9 cellular contexts compared by ENCODE assay signal in the genomic region with DNA sequence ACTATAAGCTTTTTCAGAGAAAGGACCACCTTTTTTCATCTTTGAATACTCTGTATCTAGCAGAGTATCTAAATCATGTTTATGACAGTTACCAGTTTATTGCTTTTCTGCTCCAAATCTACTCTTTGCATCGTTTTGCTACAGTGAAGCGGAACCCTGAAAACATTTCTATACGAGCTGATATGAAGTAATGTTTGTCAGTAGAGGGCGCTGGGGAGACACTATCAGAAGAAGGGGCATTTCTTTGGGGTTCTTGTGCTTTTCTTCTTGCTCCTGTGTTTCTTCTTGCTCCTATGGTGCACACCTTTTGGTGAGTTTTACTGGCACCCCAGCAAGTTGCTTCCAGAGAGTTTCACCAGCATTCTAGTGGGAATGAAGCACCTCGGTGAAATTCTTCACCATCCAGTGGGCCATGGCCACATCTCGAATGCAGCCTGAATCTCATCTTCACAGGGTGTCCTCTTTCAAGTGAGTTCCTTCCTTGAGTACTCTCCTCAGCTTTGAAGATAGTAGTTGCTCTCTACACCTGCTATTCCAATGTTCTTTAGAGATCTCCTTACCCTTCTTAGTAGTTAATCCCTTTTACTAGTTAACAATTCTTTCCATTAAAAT.
DNase-seq lines count a peak whose midpoint lies in the region; ATAC-seq and TF ChIP-seq lines count a peak whose summit lies in the region.
"Had no signal": no experiment of that assay in that cellular context is flagged by ENCODE, and none has a peak within 500 bp of the region (broad histone marks: within the 10 kb centered on the region; RNA-seq: fewer than 3 reads in every experiment).

No MANE protein-coding gene starts in this region.

- no peaks in the 10 kb centered on the region for H3K9me3 Mint-ChIP-seq in CD4-positive, alpha-beta T cell
- H3K9me3 Mint-ChIP-seq: T-cell had no signal

- H3K4me1 Mint-ChIP-seq in CD4-positive, alpha-beta T cell (ENCODE audit: low read depth), result peaks cover 10% of the 10 kb centered on the region

- POLR2A ChIA-PET in CD4-positive, alpha-beta T cell (lab: Charles Lee), result no interaction called here

- no peak overlapping the region for H3K27ac Mint-ChIP-seq in CD4-positive, alpha-beta T cell
- H3K27ac Mint-ChIP-seq: T-cell had no signal

- H3K9me3 ChIP-seq in CD4-positive, alpha-beta T cell (ENCODE audit: control insufficient read depth, low read length), result no peaks in the 10 kb centered on the region
- H3K9me3 ChIP-seq in tibial artery, result no peaks in the 10 kb centered on the region

- H3K27ac ChIP-seq in CD4-positive, alpha-beta T cell (ENCODE audit: low read depth, low read length), result no peak overlapping the region
- H3K27ac ChIP-seq in tibial artery, result no peak overlapping the region

- TF ChIP-seq CTCF in CD4-positive, alpha-beta T cell (IDR thresholded peaks at IDR 0.05), result peak; percentile 24
- TF ChIP-seq CTCF in GM13977 (IDR thresholded peaks at IDR 0.05; ENCODE audit: extremely low read depth, insufficient read depth, missing control alignments) (peak; percentile 47), tibial artery (IDR thresholded peaks at IDR 0.05) (peak; percentile 34 to 38)

- peaks cover 29% of the 10 kb centered on the region for H3K27me3 Mint-ChIP-seq in CD4-positive, alpha-beta T cell

- ATAC-seq in CD4-positive, alpha-beta T cell (ENCODE audit: poor library complexity), result no peak
- ATAC-seq in HG02642 (IDR thresholded peaks at IDR 0.05; ENCODE audit: poor library complexity, unreplicated experiment) (no peak), HG03135 (IDR thresholded peaks at IDR 0.05; ENCODE audit: unreplicated experiment) (no peak), GM18868 (IDR thresholded peaks at IDR 0.05; ENCODE audit: unreplicated experiment) (no peak)
- ATAC-seq: T-cell had no signal

- no peaks in the 10 kb centered on the region for H3K27me3 ChIP-seq in CD4-positive, alpha-beta T cell (ENCODE audit: control insufficient read depth, insufficient read depth, low read length)
- H3K27me3 ChIP-seq in tibial artery, result no peaks in the 10 kb centered on the region

- no peak overlapping the region for H3K4me3 Mint-ChIP-seq in CD4-positive, alpha-beta T cell
- H3K4me3 Mint-ChIP-seq: T-cell had no signal

- in situ Hi-C loops in GM13977 (cut with MboI; ENCODE audit: low pct_unique_long_range_greater_than_20kb, low sequenced_read_pairs, unreplicated experiment), result no loop called here

- H3K4me1 ChIP-seq in tibial artery, result peaks cover 0 to 16% (median 5%) of the 10 kb centered on the region in 4 donors

- no peaks in the 10 kb centered on the region for H3K36me3 ChIP-seq in tibial artery

- H3K36me3 Mint-ChIP-seq in CD4-positive, alpha-beta T cell (ENCODE audit: low read depth), result no peaks in the 10 kb centered on the region
- H3K36me3 Mint-ChIP-seq: T-cell had no signal

- CTCF ChIA-PET in CD4-positive, alpha-beta T cell (lab: Charles Lee), result no interaction called here

- intact Hi-C loops in CD4-positive, alpha-beta T cell (cut with DNase I, micrococcal nuclease), result no loop called here
- intact Hi-C loops in tibial artery (cut with DNase I; ENCODE audit: low total_unique reads), result no loop called here

- no peak for DNase-seq in CD4-positive, alpha-beta T cell
- DNase-seq in GM13977 (ENCODE audit: low spot score) (no peak), RPMI8226 (peak; percentile 54), fibroblast of peridontal ligament (ENCODE audit: extremely low read depth) (peak; percentile 47), tibial artery (no peak)

- no peak overlapping the region for H3K4me3 ChIP-seq in tibial artery

Comparison
In these comparisons a context has a peak if more than half of its experiments do, and no peak if none do; other contexts are left out.
1. DNase-seq: peak in RPMI8226 (single experiment) and fibroblast of peridontal ligament (single experiment); none in CD4-positive, alpha-beta T cell (0 of 10), GM13977 (single experiment) and tibial artery (0 of 2).
2. Peak in every context shown above with its lines, with median percentiles within 50 percentile points of each other: CTCF ChIP-seq.